ENCODE assay signal across 20 cellular contexts in genomic region chr2:7660816-7661215, GRCh38.
"Had no signal": no experiment of that assay in that cellular context is flagged by ENCODE, and none has a peak within 500 bp of the region (broad histone marks: within the 10 kb centered on the region; RNA-seq: fewer than 3 reads in every experiment).

No MANE protein-coding gene starts in this region.

- H3K27me3 Mint-ChIP-seq: activated CD4-positive, alpha-beta T cell treated with anti-CD3 and anti-CD28 coated beads for 36 hours; dendritic cell treated with granulocyte-macrophage colony-stimulating factor and Interleukin-4, amounts not matched to agents 40 ng/mL and 50 ng/mL, for 4 days; stimulated activated naive CD8-positive, alpha-beta T cell treated with anti-CD3 and anti-CD28 coated beads, Interleukin-15, amount 100 ng/mL, for 72 hours had no signal

- H3K4me1 ChIP-seq: esophagus squamous epithelium, neural progenitor cell, psoas muscle, suprapubic skin had no signal

- H3K27me3 ChIP-seq: cardiac muscle cell, neural progenitor cell, suprapubic skin had no signal

- DNase-seq: activated CD4-positive, alpha-beta T cell treated with anti-CD3 and anti-CD28 coated beads for 36 hours; activated CD8-positive, alpha-beta memory T cell treated with anti-CD3 and anti-CD28 coated beads, Interleukin-2, amount 50 U/mL, for 4 hours; activated effector memory CD4-positive, alpha-beta T cell treated with anti-CD3 and anti-CD28 coated beads, Interleukin-2, amount 50 U/mL, for 16 hours; activated T-cell treated with anti-CD3 and anti-CD28 coated beads, Interleukin-2, amount 50 U/mL, for 48 hours; amniotic stem cell; effector memory CD4-positive, alpha-beta T cell; esophagus squamous epithelium; left ventricle myocardium superior; psoas muscle; right cardiac atrium; stimulated activated CD4-positive, alpha-beta T cell treated with anti-CD3 and anti-CD28 coated beads, Interleukin-2, amount 100 ng/mL, for 24 hours; stimulated activated naive CD8-positive, alpha-beta T cell treated with anti-CD3 and anti-CD28 coated beads, Interleukin-15, amount 100 ng/mL, for 72 hours; trophoblast cell had no signal

- H3K4me3 Mint-ChIP-seq: activated CD4-positive, alpha-beta T cell treated with anti-CD3 and anti-CD28 coated beads for 36 hours; dendritic cell treated with granulocyte-macrophage colony-stimulating factor and Interleukin-4, amounts not matched to agents 40 ng/mL and 50 ng/mL, for 4 days; neural progenitor cell; stimulated activated naive CD8-positive, alpha-beta T cell treated with anti-CD3 and anti-CD28 coated beads, Interleukin-15, amount 100 ng/mL, for 72 hours; T-helper 2 cell treated with Interferon-gamma antibody and Interleukin-4, amounts not matched to agents 5 μg/mL and 100 μg/mL, for 36 hours; WTC11 had no signal

- H3K27ac ChIP-seq: cardiac muscle cell, esophagus squamous epithelium, neural progenitor cell, psoas muscle, suprapubic skin had no signal

- H3K9me3 ChIP-seq: esophagus squamous epithelium, psoas muscle, suprapubic skin had no signal

- H3K36me3 ChIP-seq: cardiac muscle cell, esophagus squamous epithelium, neural progenitor cell, suprapubic skin had no signal

- H3K4me3 ChIP-seq: cardiac muscle cell, esophagus squamous epithelium, neural progenitor cell, psoas muscle, suprapubic skin had no signal

- H3K27ac Mint-ChIP-seq: activated CD4-positive, alpha-beta T cell treated with anti-CD3 and anti-CD28 coated beads for 36 hours; dendritic cell treated with granulocyte-macrophage colony-stimulating factor and Interleukin-4, amounts not matched to agents 40 ng/mL and 50 ng/mL, for 4 days; neural progenitor cell; stimulated activated naive CD8-positive, alpha-beta T cell treated with anti-CD3 and anti-CD28 coated beads, Interleukin-15, amount 100 ng/mL, for 72 hours; T-helper 2 cell treated with Interferon-gamma antibody and Interleukin-4, amounts not matched to agents 5 μg/mL and 100 μg/mL, for 36 hours; WTC11 had no signal

- ATAC-seq: activated CD4-positive, alpha-beta T cell treated with anti-CD3 and anti-CD28 coated beads for 36 hours; activated naive CD4-positive, alpha-beta T cell treated with anti-CD3 and anti-CD28 coated beads, Interleukin-2, amount 50 U/mL, for 72 hours; left ventricle myocardium superior; psoas muscle; right cardiac atrium; stimulated activated naive CD8-positive, alpha-beta T cell treated with anti-CD3 and anti-CD28 coated beads, Interleukin-15, amount 100 ng/mL, for 72 hours; WTC11 had no signal
